In the genomic region with DNA sequence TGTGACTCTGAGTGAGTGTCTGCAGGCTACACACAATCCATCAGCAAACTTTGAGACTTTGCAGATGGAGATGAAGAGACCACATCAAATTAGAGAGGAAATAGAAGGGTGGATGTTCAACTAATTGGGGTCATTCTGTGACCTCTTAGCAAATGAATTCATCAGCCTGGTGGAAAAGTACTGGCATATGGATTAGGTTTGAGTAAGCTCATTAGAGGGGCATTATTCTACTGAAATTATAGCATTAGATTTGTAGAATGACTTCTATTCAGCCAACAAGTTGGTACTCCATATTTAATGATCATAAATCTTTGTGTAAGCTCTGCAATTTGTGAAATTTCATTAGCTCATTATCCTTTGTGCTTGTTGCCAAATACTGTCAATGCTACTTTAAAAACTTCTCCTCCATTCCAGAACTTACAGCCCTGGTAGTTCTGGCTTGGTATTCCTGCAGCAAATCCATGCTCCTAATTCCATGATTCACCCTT, we compare ENCODE assay signal across 18 cellular contexts.
DNase-seq lines count a peak whose midpoint lies in the region; ATAC-seq, FAIRE-seq and TF ChIP-seq lines count a peak whose summit lies in the region.
"Had no signal": no experiment of that assay in that cellular context is flagged by ENCODE, and none has a peak within 500 bp of the region (broad histone marks: within the 10 kb centered on the region; RNA-seq: fewer than 3 reads in every experiment).

No MANE protein-coding gene starts in this region.

- H3K4me1 Mint-ChIP-seq in CD14-positive monocyte, result peaks cover 42% of the 10 kb centered on the region
- peaks cover 49 to 64% (median 57%) of the 10 kb centered on the region in 4 donors for H3K4me1 Mint-ChIP-seq in CD4-positive, alpha-beta memory T cell
- peaks cover 73% of the 10 kb centered on the region for H3K4me1 Mint-ChIP-seq in activated CD4-positive, alpha-beta memory T cell treated with anti-CD3 and anti-CD28 coated beads for 36 hours (ENCODE audit: low read depth)
- H3K4me1 Mint-ChIP-seq in memory B cell, result peaks cover 26% of the 10 kb centered on the region

- no peak for TF ChIP-seq CTCF in CD14-positive monocyte (IDR thresholded peaks at IDR 0.05)

- intact Hi-C loops in CD14-positive monocyte (cut with micrococcal nuclease), result loop anchor here in 1 of 2 donors (10.0 kb wide), 1 partner anchor 50 kb away; no protein-coding TSS in a partner anchor
- intact Hi-C loops in CD4-positive, alpha-beta memory T cell (cut with micrococcal nuclease), result loop anchor here (1.0 to 5.0 kb wide), 3 partner anchors 8 to 623 kb away; a partner anchor contains a TSS
- intact Hi-C loops in activated CD4-positive, alpha-beta memory T cell treated with anti-CD3 and anti-CD28 coated beads for 36 hours (cut with micrococcal nuclease), result loop anchor here (1.0 to 10.0 kb wide), 7 partner anchors 8 to 517 kb away; a partner anchor contains a TSS

- peaks cover 0 to 9% (median 0%) of the 10 kb centered on the region in 3 donors for H3K27me3 Mint-ChIP-seq in CD14-positive monocyte (ENCODE audit: low read depth in 3 of 3)
- no peaks in the 10 kb centered on the region for H3K27me3 Mint-ChIP-seq in CD4-positive, alpha-beta memory T cell
- no peaks in the 10 kb centered on the region for H3K27me3 Mint-ChIP-seq in activated CD4-positive, alpha-beta memory T cell treated with anti-CD3 and anti-CD28 coated beads for 36 hours
- peaks cover 2% of the 10 kb centered on the region for H3K27me3 Mint-ChIP-seq in memory B cell

- CTCF ChIA-PET in CD4-positive, alpha-beta memory T cell (lab: Charles Lee; ENCODE audit: partially characterized antibody), result interaction anchor here (0.7 to 1.8 kb wide), 6 partner anchors 9 to 330 kb away, joined by 3 to 7 read pairs (median 5); no protein-coding TSS in a partner anchor
- CTCF ChIA-PET in activated CD4-positive, alpha-beta memory T cell treated with anti-CD3 and anti-CD28 coated beads for 36 hours (lab: Charles Lee), result interaction anchor here (0.8 to 1.1 kb wide), 3 partner anchors 11 to 137 kb away, joined by 3 to 5 read pairs (median 3); no protein-coding TSS in a partner anchor

- POLR2A ChIA-PET in CD4-positive, alpha-beta memory T cell (lab: Charles Lee; ENCODE audit: partially characterized antibody), result interaction anchor here (1.5 to 5.8 kb wide), 4 partner anchors 9 to 297 kb away, joined by 6 to 45 read pairs (median 14); a partner anchor contains a TSS
- POLR2A ChIA-PET in activated CD4-positive, alpha-beta memory T cell treated with anti-CD3 and anti-CD28 coated beads for 36 hours (lab: Charles Lee), result interaction anchor here (0.6 to 6.1 kb wide), 5 partner anchors 9 to 457 kb away, joined by 4 to 75 read pairs (median 64); a partner anchor contains a TSS

- peak overlapping the region; percentile 39 for H3K27ac ChIP-seq in CD4-positive, alpha-beta memory T cell (ENCODE audit: low read depth, low read length)
- H3K27ac ChIP-seq: BLaER1, sigmoid colon, transverse colon, WERI-Rb-1 had no signal

- H3K9me3 Mint-ChIP-seq in CD14-positive monocyte (peaks cover 0 to 6% (median 0%) of the 10 kb centered on the region in 7 donors), memory B cell (no peaks in the 10 kb centered on the region)
- H3K9me3 Mint-ChIP-seq in CD4-positive, alpha-beta memory T cell, result no peaks in the 10 kb centered on the region
- no peaks in the 10 kb centered on the region for H3K9me3 Mint-ChIP-seq in activated CD4-positive, alpha-beta memory T cell treated with anti-CD3 and anti-CD28 coated beads for 36 hours

- peaks cover 57% of the 10 kb centered on the region for H3K4me1 ChIP-seq in CD4-positive, alpha-beta memory T cell (ENCODE audit: insufficient read depth, low read length)
- H3K4me1 ChIP-seq: BLaER1 had no signal

- H3K27me3 ChIP-seq in CD4-positive, alpha-beta memory T cell (ENCODE audit: insufficient read depth, low read length), result no peaks in the 10 kb centered on the region
- H3K27me3 ChIP-seq: BLaER1, sigmoid colon, transverse colon had no signal

- H3K36me3 Mint-ChIP-seq in CD14-positive monocyte, result peaks cover 0 to 2% of the 10 kb centered on the region in 2 donors
- peaks cover 2 to 4% of the 10 kb centered on the region in 2 donors for H3K36me3 Mint-ChIP-seq in CD4-positive, alpha-beta memory T cell
- peaks cover 32% of the 10 kb centered on the region for H3K36me3 Mint-ChIP-seq in activated CD4-positive, alpha-beta memory T cell treated with anti-CD3 and anti-CD28 coated beads for 36 hours
- no peaks in the 10 kb centered on the region for H3K36me3 Mint-ChIP-seq in memory B cell

- no peaks in the 10 kb centered on the region for H3K9me3 ChIP-seq in CD4-positive, alpha-beta memory T cell (ENCODE audit: control insufficient read depth in 1 of 2, low read length in 2 of 2)
- H3K9me3 ChIP-seq: sigmoid colon, transverse colon had no signal

- H3K4me3 ChIP-seq in CD4-positive, alpha-beta memory T cell (ENCODE audit: low read length in 2 of 2), result no peak overlapping the region
- H3K4me3 ChIP-seq: BLaER1, sigmoid colon, transverse colon had no signal

- H3K27ac Mint-ChIP-seq in CD14-positive monocyte, result peak overlapping the region in 4 of 7 donors; percentile 0 to 54 (median 18)
- H3K27ac Mint-ChIP-seq in CD4-positive, alpha-beta memory T cell, result peak overlapping the region; percentile 88 to 97 (median 95)
- peak overlapping the region; percentile 97 for H3K27ac Mint-ChIP-seq in activated CD4-positive, alpha-beta memory T cell treated with anti-CD3 and anti-CD28 coated beads for 36 hours
- H3K27ac Mint-ChIP-seq in memory B cell, result peak overlapping the region; percentile 48

- ATAC-seq in memory B cell (ENCODE audit: low read depth), result no peak
- ATAC-seq in GM21786 (IDR thresholded peaks at IDR 0.05; ENCODE audit: unreplicated experiment), result no peak
- ATAC-seq in GM18858 (IDR thresholded peaks at IDR 0.05; ENCODE audit: unreplicated experiment), result no peak

- H3K36me3 ChIP-seq in CD4-positive, alpha-beta memory T cell (ENCODE audit: insufficient read depth, low read length), result no peaks in the 10 kb centered on the region
- H3K36me3 ChIP-seq: BLaER1, sigmoid colon, transverse colon, WERI-Rb-1 had no signal

- DNase-seq in CD14-positive monocyte (ENCODE audit: low spot score) (no peak), memory B cell (ENCODE audit: low spot score in 2 of 2) (no peak), urothelium cell line (ENCODE audit: low spot score) (no peak)
- no peak for DNase-seq in CD4-positive, alpha-beta memory T cell
- DNase-seq in activated CD4-positive, alpha-beta memory T cell treated with anti-CD3 and anti-CD28 coated beads for 36 hours, result no peak
- DNase-seq: activated CD8-positive, alpha-beta memory T cell treated with anti-CD3 and anti-CD28 coated beads, Interleukin-2, amount 50 U/mL, for 48 hours; DMS79; hippocampal formation; kidney; NCI-H187; NCI-H510A; sigmoid colon; transverse colon had no signal

- FAIRE-seq in urothelium cell line (lab: Jason Lieb, UNC), result no peak
- FAIRE-seq: kidney, RCC 7860 had no signal

- no peak overlapping the region for H3K4me3 Mint-ChIP-seq in CD14-positive monocyte
- peak overlapping the region; percentile 26 to 80 (median 74) for H3K4me3 Mint-ChIP-seq in CD4-positive, alpha-beta memory T cell
- H3K4me3 Mint-ChIP-seq in activated CD4-positive, alpha-beta memory T cell treated with anti-CD3 and anti-CD28 coated beads for 36 hours, result peak overlapping the region; percentile 45
- H3K4me3 Mint-ChIP-seq in memory B cell, result no peak overlapping the region

Comparison
In these comparisons a context has a peak if more than half of its experiments do, and no peak if none do; other contexts are left out.
1. H3K27ac Mint-ChIP-seq: peak in every context shown above with its lines; median percentile 97 in activated CD4-positive, alpha-beta memory T cell treated with anti-CD3 and anti-CD28 coated beads for 36 hours; 95 in CD4-positive, alpha-beta memory T cell; 48 in memory B cell; 18 in CD14-positive monocyte.
2. H3K4me3 Mint-ChIP-seq: peak in CD4-positive, alpha-beta memory T cell (8 of 8) and activated CD4-positive, alpha-beta memory T cell treated with anti-CD3 and anti-CD28 coated beads for 36 hours (single experiment); none in CD14-positive monocyte (0 of 2) and memory B cell (single experiment).